11 cellular contexts compared by ENCODE assay signal in genomic region chr6:100460650-100461204, GRCh38. TPM values are rescaled to one million over a fixed set of nuclear protein-coding genes. Genes with fewer than 3 reads are reported as not detected.
DNase-seq lines count a peak whose midpoint lies in the region; ATAC-seq and TF ChIP-seq lines count a peak whose summit lies in the region.
"Had no signal": no experiment of that assay in that cellular context is flagged by ENCODE, and none has a peak within 500 bp of the region (broad histone marks: within the 10 kb centered on the region; RNA-seq: fewer than 3 reads in every experiment).

No MANE protein-coding gene starts in this region.

- 3 to 8% (median 5%) methylated on average over 9 of the region's 9 CpGs for WGBS in heart left ventricle, 4 donors
- 6 to 8% methylated on average over 9 of the region's 9 CpGs for WGBS in tibial nerve, 2 donors

- H3K27ac ChIP-seq in cardiac muscle cell = no peak overlapping the region
- H3K27ac ChIP-seq in heart left ventricle = no peak overlapping the region
- no peak overlapping the region for H3K27ac ChIP-seq in tibial nerve

- H3K36me3 ChIP-seq in cardiac muscle cell = no peaks in the 10 kb centered on the region
- H3K36me3 ChIP-seq in heart left ventricle = no peaks in the 10 kb centered on the region
- no peaks in the 10 kb centered on the region for H3K36me3 ChIP-seq in tibial nerve

- H3K4me3 ChIP-seq in cardiac muscle cell (no peak overlapping the region), heart left ventricle (no peak overlapping the region), fibroblast of pulmonary artery (replicated peaks; ENCODE audit: low read depth, low read length) (no peak overlapping the region), tibial nerve (no peak overlapping the region)

- DNase-seq in cardiac muscle cell (ENCODE audit: low read depth in 1 of 2, low spot score in 1 of 2) (no peak), heart left ventricle (no peak), NCI-H82 treated with DMSO at 0.1 percent for 48 hours (lab: John Stamatoyannopoulos, UW; ENCODE audit: unreplicated experiment) (peak; percentile 30), fibroblast of pulmonary artery (ENCODE audit: low read depth) (no peak), cortex of kidney (lab: John Stamatoyannopoulos, UW) (no peak), NCI-H510A (lab: John Stamatoyannopoulos, UW) (no peak), tibial nerve (ENCODE audit: low spot score in 2 of 2) (no peak)
- DNase-seq: activated T-cell treated with anti-CD3 and anti-CD28 coated beads for 4 hours had no signal

- intact Hi-C loops in heart left ventricle (cut with DNase I) = no loop called here

- H3K4me1 ChIP-seq in cardiac muscle cell (ENCODE audit: low read depth) (peaks cover 6% of the 10 kb centered on the region), heart left ventricle (peaks cover 0 to 38% (median 10%) of the 10 kb centered on the region in 12 donors), tibial nerve (peaks cover 0 to 52% (median 10%) of the 10 kb centered on the region in 4 donors)

- H3K27me3 ChIP-seq in cardiac muscle cell = peaks cover 100% of the 10 kb centered on the region
- peaks cover 70 to 100% (median 100%) of the 10 kb centered on the region in 9 donors for H3K27me3 ChIP-seq in heart left ventricle
- peaks cover 20 to 100% of the 10 kb centered on the region in 2 donors for H3K27me3 ChIP-seq in tibial nerve

- TF ChIP-seq EP300 in tibial nerve (IDR thresholded peaks at IDR 0.05) = no peak

- no peak for ATAC-seq in heart left ventricle
- ATAC-seq in GM21529 (IDR thresholded peaks at IDR 0.05; ENCODE audit: unreplicated experiment) = no peak
- ATAC-seq: esophagus mucosa had no signal

- H3K9me3 ChIP-seq in cardiac muscle cell (ENCODE audit: low read depth) = no peaks in the 10 kb centered on the region
- no peaks in the 10 kb centered on the region for H3K9me3 ChIP-seq in heart left ventricle
- H3K9me3 ChIP-seq in tibial nerve = peaks cover 0 to 9% (median 0%) of the 10 kb centered on the region in 4 donors

- TF ChIP-seq POLR2A in heart left ventricle (IDR thresholded peaks at IDR 0.05) (no peak), tibial nerve (IDR thresholded peaks at IDR 0.05) (no peak)

- peak; percentile 47 for TF ChIP-seq CTCF in cardiac muscle cell (IDR thresholded peaks at IDR 0.05; ENCODE audit: low read depth, low read length)
- peak in 3 of 12 donors; percentile 8 to 23 (median 11) for TF ChIP-seq CTCF in heart left ventricle (IDR thresholded peaks at IDR 0.05)
- peak; percentile 36 for TF ChIP-seq CTCF in fibroblast of pulmonary artery (IDR thresholded peaks at IDR 0.05; ENCODE audit: low read length, missing control alignments)
- no peak for TF ChIP-seq CTCF in tibial nerve (IDR thresholded peaks at IDR 0.05)

RNA-seq across cellular contexts. Expression of gene SIM1, which starts 4.0 kb away (rescaled TPM):
- not detected in 2 replicates for total RNA-seq in cardiac muscle cell
- not detected in 2 replicates for polyA plus RNA-seq in cardiac muscle cell
- total RNA-seq in heart left ventricle = under 1 TPM in 1 of 9 donors, not detected in 8; 0.50 TPM
- polyA plus RNA-seq in heart left ventricle = not detected
- not detected for total RNA-seq in tibial nerve
- total RNA-seq: esophagus mucosa had no signal
- polyA plus RNA-seq: urinary bladder had no signal

Comparison
In these comparisons a context has a peak if more than half of its experiments do, and no peak if none do; other contexts are left out.
1. CTCF ChIP-seq: peak in cardiac muscle cell (single experiment) and fibroblast of pulmonary artery (single experiment); none in tibial nerve (0 of 5).